In the genomic region with DNA sequence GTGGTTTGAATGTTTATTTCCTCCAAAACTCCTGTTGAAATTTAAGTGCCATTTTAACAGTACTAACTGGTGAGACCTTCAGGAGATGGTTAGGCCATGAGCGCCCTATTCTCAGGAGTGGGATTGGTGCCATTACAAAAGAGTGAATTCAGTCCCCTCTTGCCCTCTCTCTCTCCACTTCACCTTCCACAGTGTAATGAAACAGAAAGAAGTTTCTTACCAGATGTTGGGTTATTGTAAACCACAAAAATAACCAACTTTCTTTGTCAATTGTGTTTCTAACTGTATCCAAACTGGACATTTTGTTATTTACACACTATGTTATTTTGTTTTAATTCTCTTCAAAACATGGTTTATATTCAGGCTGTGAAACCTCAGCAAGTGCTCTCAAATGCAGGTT, we compare ENCODE assay signal across 26 cellular contexts.
"Had no signal": no experiment of that assay in that cellular context is flagged by ENCODE, and none has a peak within 500 bp of the region (broad histone marks: within the 10 kb centered on the region; RNA-seq: fewer than 3 reads in every experiment).

No MANE protein-coding gene starts in this region.

- H3K4me3 ChIP-seq: left lung, lower lobe of right lung, pancreas, right atrium auricular region, right lobe of liver, smooth muscle cell, tibial nerve, uterus had no signal

- H3K4me1 ChIP-seq: left lung, lower lobe of right lung, pancreas, right atrium auricular region, right lobe of liver, tibial nerve, uterus had no signal

- FAIRE-seq: islet of Langerhans, kidney, pancreas had no signal

- ATAC-seq: left colon; lower lobe of right lung; naive thymus-derived CD8-positive, alpha-beta T cell; pancreas; right lobe of liver; stimulated activated memory B cell treated with anti-CD40 and anti-IgM and Interleukin-4, amounts not matched to agents 10 μg/mL and 1 μg/mL and 100 μg/mL, for 72 hours; stimulated activated naive CD8-positive, alpha-beta T cell treated with anti-CD3 and anti-CD28 coated beads, Interleukin-15, amount 100 ng/mL, for 72 hours had no signal

- H3K27me3 ChIP-seq: left lung, pancreas, right atrium auricular region, right lobe of liver, tibial nerve, uterus had no signal

- DNase-seq: hypothalamus; immature natural killer cell; kidney; left colon; left lung; lower lobe of right lung; mammary epithelial cell; mesenchymal stem cell; naive thymus-derived CD8-positive, alpha-beta T cell; nucleus accumbens; pancreas; posterior cingulate gyrus; right lobe of liver; stimulated activated CD4-positive, alpha-beta T cell treated with anti-CD3 and anti-CD28 coated beads, Interleukin-1b, Interleukin-23, amount 100 ng/mL, for 48 hours; stimulated activated CD4-positive, alpha-beta T cell treated with anti-CD3 and anti-CD28 coated beads, Interleukin-2, amount 100 ng/mL, for 48 hours; stimulated activated CD4-positive, alpha-beta T cell treated with anti-CD3 and anti-CD28 coated beads, Interleukin-4, amount 100 ng/mL, for 4 hours; stimulated activated CD8-positive, alpha-beta memory T cell treated with anti-CD3 and anti-CD28 coated beads, Interleukin-4, amount 100 ng/mL, for 48 hours; stimulated activated naive CD4-positive, alpha-beta T cell treated with Interleukin-2 at 50 U/mL for 16 hours; stimulated activated naive CD8-positive, alpha-beta T cell treated with anti-CD3 and anti-CD28 coated beads, Interleukin-15, amount 100 ng/mL, for 72 hours; substantia nigra; uterus had no signal

- H3K36me3 ChIP-seq: left lung, lower lobe of right lung, pancreas, right atrium auricular region, right lobe of liver, tibial nerve, uterus had no signal

- H3K27ac ChIP-seq: left lung, lower lobe of right lung, pancreas, right atrium auricular region, right lobe of liver, tibial nerve, uterus had no signal

- H3K9me3 ChIP-seq: left lung, lower lobe of right lung, pancreas, right atrium auricular region, right lobe of liver, tibial nerve, uterus had no signal
